30 cellular contexts compared by ENCODE assay signal in the genomic region with DNA sequence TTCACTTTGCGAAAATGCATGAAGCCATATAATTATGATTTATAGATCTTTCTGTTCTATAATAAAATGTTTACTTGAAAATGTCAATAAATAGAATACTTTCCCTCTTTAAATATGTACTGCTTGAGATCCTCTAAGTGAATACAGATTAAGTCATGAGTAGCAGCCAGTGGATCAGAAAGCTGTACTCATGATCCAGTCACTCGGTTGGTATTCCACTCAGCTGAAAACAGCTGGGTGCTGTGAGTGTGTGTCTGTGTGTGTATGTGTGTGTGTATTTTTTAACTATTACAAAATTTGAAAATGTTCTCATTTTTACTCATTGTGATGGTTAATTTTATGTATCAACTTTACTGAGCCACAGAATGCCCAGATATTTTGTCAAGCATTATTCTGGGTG.
A peak's percentile ranks its signal among the peaks of the same experiment; 100 is the strongest.
DNase-seq lines count a peak whose midpoint lies in the region; TF ChIP-seq lines count a peak whose summit lies in the region.
"Had no signal": no experiment of that assay in that cellular context is flagged by ENCODE, and none has a peak within 500 bp of the region (broad histone marks: within the 10 kb centered on the region; RNA-seq: fewer than 3 reads in every experiment).

No MANE protein-coding gene starts in this region.

- H3F3A ChIP-seq in GM23248 (ENCODE audit: insufficient read depth): 0 out of 2 replicates have a peak, but pooled peaks cover 13% of the 10 kb centered on the region

- no peaks in the 10 kb centered on the region for H3K79me2 ChIP-seq in GM23248 (ENCODE audit: insufficient read depth)

- peaks cover 1% of the 10 kb centered on the region for H3K9me3 Mint-ChIP-seq in chondrocyte (ENCODE audit: low read depth)
- H3K9me3 Mint-ChIP-seq: activated naive CD4-positive, alpha-beta T cell treated with anti-CD3 and anti-CD28 coated beads, Interleukin-2, amount 50 U/mL, for 72 hours; central memory CD8-positive, alpha-beta T cell; T-helper 1 cell treated with Interleukin-12 subunit alpha and Interleukin-12 subunit beta and Interleukin-4 antibody, amounts not matched to agents 30 μg/mL and 1 μg/mL, for 36 hours had no signal

- peaks cover 23% of the 10 kb centered on the region for H3K4me1 ChIP-seq in GM23248 (ENCODE audit: insufficient read depth)
- H3K4me1 ChIP-seq: BLaER1, pancreas, tibial nerve had no signal

- H3K9me3 ChIP-seq in AG04450 (ENCODE audit: control insufficient read depth, insufficient read depth, low read length) (no peaks in the 10 kb centered on the region), GM23248 (ENCODE audit: low read depth) (no peaks in the 10 kb centered on the region)
- H3K9me3 ChIP-seq: BLaER1, pancreas, tibial nerve had no signal

- no peak overlapping the region for H3K4me3 Mint-ChIP-seq in chondrocyte (ENCODE audit: unreplicated experiment)
- H3K4me3 Mint-ChIP-seq: activated CD4-positive, alpha-beta memory T cell treated with anti-CD3 and anti-CD28 coated beads for 36 hours; central memory CD8-positive, alpha-beta T cell; T-helper 1 cell treated with Interleukin-12 subunit alpha and Interleukin-12 subunit beta and Interleukin-4 antibody, amounts not matched to agents 30 μg/mL and 1 μg/mL, for 36 hours had no signal

- no peak overlapping the region for H3K9ac ChIP-seq in GM23248
- H3K9ac ChIP-seq: BLaER1 had no signal

- H3K27ac Mint-ChIP-seq in chondrocyte (ENCODE audit: unreplicated experiment): no peak overlapping the region
- H3K27ac Mint-ChIP-seq: activated CD4-positive, alpha-beta memory T cell treated with anti-CD3 and anti-CD28 coated beads for 36 hours; activated naive CD4-positive, alpha-beta T cell treated with anti-CD3 and anti-CD28 coated beads, Interleukin-2, amount 50 U/mL, for 72 hours; T-helper 1 cell treated with Interleukin-12 subunit alpha and Interleukin-12 subunit beta and Interleukin-4 antibody, amounts not matched to agents 30 μg/mL and 1 μg/mL, for 36 hours had no signal

- no peaks in the 10 kb centered on the region for H3K36me3 Mint-ChIP-seq in chondrocyte (ENCODE audit: low read depth)
- H3K36me3 Mint-ChIP-seq: activated CD4-positive, alpha-beta memory T cell treated with anti-CD3 and anti-CD28 coated beads for 36 hours; activated naive CD4-positive, alpha-beta T cell treated with anti-CD3 and anti-CD28 coated beads, Interleukin-2, amount 50 U/mL, for 72 hours had no signal

- H3K4me3 ChIP-seq in AG04450 (ENCODE audit: low read depth, low read length) (no peak overlapping the region), GM23248 (no peak overlapping the region)
- H3K4me3 ChIP-seq: BLaER1, dorsolateral prefrontal cortex, GM12878, heart right ventricle, pancreas, SK-N-MC, tibial nerve had no signal

- no peaks in the 10 kb centered on the region for H3K36me3 ChIP-seq in GM23248 (ENCODE audit: low read depth)
- H3K36me3 ChIP-seq: BLaER1, heart right ventricle, pancreas, tibial nerve had no signal

- no peak overlapping the region for H2AFZ ChIP-seq in GM23248

- H3K27me3 ChIP-seq in AG04450 (ENCODE audit: control insufficient read depth, insufficient read depth, low read length) (no peaks in the 10 kb centered on the region), GM23248 (replicated peaks; ENCODE audit: insufficient read depth) (no peaks in the 10 kb centered on the region)
- H3K27me3 ChIP-seq: BLaER1, dorsolateral prefrontal cortex, heart right ventricle, pancreas, tibial nerve had no signal

- TF ChIP-seq CTCF in AG04450 (IDR thresholded peaks at IDR 0.05; ENCODE audit: low read depth, low read length) (no peak), chondrocyte (IDR thresholded peaks at IDR 0.05) (no peak)

- POLR2A ChIA-PET in AG04450 (lab: Yijun Ruan, JAX): no interaction called here

- H3K27ac ChIP-seq in AG04450 (ENCODE audit: low read depth, low read length) (no peak overlapping the region), GM23248 (no peak overlapping the region)
- H3K27ac ChIP-seq: BLaER1, dorsolateral prefrontal cortex, heart right ventricle, pancreas, SK-N-MC, tibial nerve had no signal

- DNase-seq in AG04450 (ENCODE audit: low read depth, low spot score) (peak; percentile 29), GM23248 (peak; percentile 80), amniotic epithelial cell (ENCODE audit: low read depth) (peak; percentile 74), fibroblast of peridontal ligament (ENCODE audit: extremely low read depth) (peak; percentile 75), DMS114 treated with DMSO at 0.1 percent for 48 hours (lab: John Stamatoyannopoulos, UW; ENCODE audit: unreplicated experiment) (no peak), chondrocyte (ENCODE audit: low spot score) (no peak), NCI-H345 treated with DMSO at 0.1 percent for 48 hours (lab: John Stamatoyannopoulos, UW; ENCODE audit: unreplicated experiment) (no peak)
- no peak for DNase-seq in activated effector memory CD4-positive, alpha-beta T cell treated with Interleukin-2 at 50 U/mL for 16 hours
- DNase-seq: 8988T; activated CD4-positive, alpha-beta memory T cell treated with anti-CD3 and anti-CD28 coated beads for 36 hours; activated CD4-positive, CD25-positive, alpha-beta regulatory T cell treated with anti-CD3 and anti-CD28 coated beads, Interleukin-2, amount 50 U/mL, for 72 hours; activated CD8-positive, alpha-beta memory T cell treated with anti-CD3 and anti-CD28 coated beads, Interleukin-2, amount 50 U/mL, for 4 hours; DMS53; dorsolateral prefrontal cortex; foreskin melanocyte; heart right ventricle; left cardiac atrium; NCI-H1417; NCI-H2081 treated with DMSO at 0.1 percent for 48 hours; NCI-H345; NCI-H774; pancreas; stimulated activated CD4-positive, alpha-beta T cell treated with anti-CD3 and anti-CD28 coated beads, Interleukin-2, amount 100 ng/mL, for 24 hours had no signal

- no peaks in the 10 kb centered on the region for H3K9me2 ChIP-seq in GM23248 (ENCODE audit: insufficient read depth)

- H3K27me3 Mint-ChIP-seq in chondrocyte (ENCODE audit: low read depth): no peaks in the 10 kb centered on the region
- H3K27me3 Mint-ChIP-seq: activated CD4-positive, alpha-beta memory T cell treated with anti-CD3 and anti-CD28 coated beads for 36 hours; central memory CD8-positive, alpha-beta T cell had no signal

- no peak overlapping the region for H3K4me2 ChIP-seq in GM23248 (ENCODE audit: unreplicated experiment)
- H3K4me2 ChIP-seq: BLaER1 had no signal

- 52 to 57% methylated on average over 2 of the region's 2 CpGs for WGBS in GM23248 (ENCODE audit: low coverage in 1 of 2, low lambda C conversion rate in 2 of 2, missing lambda C conversion rate in 2 of 2), 2 experiments

- no peaks in the 10 kb centered on the region for H4K20me1 ChIP-seq in GM23248 (ENCODE audit: insufficient read depth)
- H4K20me1 ChIP-seq: BLaER1 had no signal

- in situ Hi-C loops in GM23248 (cut with MboI): no loop called here

- H3K4me1 Mint-ChIP-seq in chondrocyte (ENCODE audit: low read depth): peaks cover 23% of the 10 kb centered on the region
- H3K4me1 Mint-ChIP-seq: central memory CD8-positive, alpha-beta T cell had no signal

- CTCF ChIA-PET in AG04450 (lab: Charles Lee): no interaction called here

Comparison
In these comparisons a context has a peak if more than half of its experiments do, and no peak if none do; other contexts are left out.
1. DNase-seq: peak in AG04450 (single experiment), GM23248 (single experiment), amniotic epithelial cell (single experiment) and fibroblast of peridontal ligament (single experiment); none in DMS114 treated with DMSO at 0.1 percent for 48 hours (single experiment), chondrocyte (single experiment), NCI-H345 treated with DMSO at 0.1 percent for 48 hours (single experiment) and activated effector memory CD4-positive, alpha-beta T cell treated with Interleukin-2 at 50 U/mL for 16 hours (single experiment).